In the genomic region with DNA sequence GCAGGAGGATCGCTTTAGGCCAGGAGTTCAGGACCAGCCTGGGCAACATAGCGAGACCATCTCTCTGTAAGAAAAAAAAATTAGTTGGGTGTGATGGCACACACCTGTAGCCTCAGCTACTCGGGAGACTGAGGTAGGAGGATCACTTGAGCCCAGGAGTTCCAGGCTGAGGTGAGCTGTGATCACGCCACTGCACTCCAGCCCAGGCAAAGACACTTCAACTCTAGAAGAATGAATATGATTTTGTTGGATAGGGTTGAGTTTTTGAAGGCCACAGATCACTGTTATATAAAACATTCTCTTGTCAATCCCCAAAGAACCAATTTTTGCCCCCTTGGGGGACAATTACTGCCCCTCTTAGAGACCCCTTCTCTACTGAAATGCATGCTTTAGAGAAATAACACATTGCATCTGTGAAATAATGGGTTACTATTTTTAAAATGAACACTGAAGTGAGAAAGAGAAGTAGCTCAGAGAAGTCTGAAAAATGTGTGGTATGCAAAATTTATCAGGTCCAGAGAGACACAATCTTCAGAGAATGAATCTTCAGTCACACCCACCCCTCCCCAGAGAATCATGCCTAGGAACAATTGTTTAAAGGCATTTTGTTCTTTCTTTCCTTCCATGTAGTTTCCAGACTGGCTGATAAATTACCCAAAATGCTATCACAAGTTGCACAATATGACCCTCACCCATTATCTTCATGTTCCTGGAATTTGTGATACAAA, we compare ENCODE assay signal across 11 cellular contexts. TPM values are rescaled to one million over a fixed set of nuclear protein-coding genes. Genes with fewer than 3 reads are reported as not detected.
A peak's percentile ranks its signal among the peaks of the same experiment; 100 is the strongest.
DNase-seq lines count a peak whose midpoint lies in the region; ATAC-seq lines count a peak whose summit lies in the region.
"Had no signal": no experiment of that assay in that cellular context is flagged by ENCODE, and none has a peak within 500 bp of the region (broad histone marks: within the 10 kb centered on the region; RNA-seq: fewer than 3 reads in every experiment).

No MANE protein-coding gene starts in this region.

- H3K4me1 Mint-ChIP-seq in memory B cell, result peaks cover 63% of the 10 kb centered on the region
- peaks cover 4% of the 10 kb centered on the region for H3K4me1 Mint-ChIP-seq in activated CD4-positive, alpha-beta memory T cell treated with anti-CD3 and anti-CD28 coated beads, Interleukin-2, amount 10 ng/mL, durations not matched to agents 7 days and 5 days
- H3K4me1 Mint-ChIP-seq in activated T-helper 17 cell treated with anti-CD3 and anti-CD28 coated beads, Interleukin-2, amount 50 U/mL, for 72 hours, result no peaks in the 10 kb centered on the region

- no peaks in the 10 kb centered on the region for H3K27me3 Mint-ChIP-seq in memory B cell
- no peaks in the 10 kb centered on the region for H3K27me3 Mint-ChIP-seq in activated CD4-positive, alpha-beta memory T cell treated with anti-CD3 and anti-CD28 coated beads, Interleukin-2, amount 10 ng/mL, durations not matched to agents 7 days and 5 days
- H3K27me3 Mint-ChIP-seq in activated T-helper 17 cell treated with anti-CD3 and anti-CD28 coated beads, Interleukin-2, amount 50 U/mL, for 72 hours, result no peaks in the 10 kb centered on the region
- H3K27me3 Mint-ChIP-seq: activated CD8-positive, alpha-beta memory T cell treated with anti-CD3 and anti-CD28 coated beads, Interleukin-2, amount 10 ng/mL, durations not matched to agents 7 days and 5 days; progenitor cell of endocrine pancreas had no signal

- CTCF ChIA-PET in activated CD4-positive, alpha-beta memory T cell treated with anti-CD3 and anti-CD28 coated beads, Interleukin-2, amount 10 ng/mL, durations not matched to agents 7 days and 5 days (lab: Charles Lee), result interaction anchor here (0.6 to 2.3 kb wide), 6 partner anchors 20 to 276 kb away, joined by 3 to 9 read pairs (median 3); no protein-coding TSS in a partner anchor

- peaks cover 3% of the 10 kb centered on the region for H3K36me3 Mint-ChIP-seq in memory B cell
- H3K36me3 Mint-ChIP-seq in activated CD4-positive, alpha-beta memory T cell treated with anti-CD3 and anti-CD28 coated beads, Interleukin-2, amount 10 ng/mL, durations not matched to agents 7 days and 5 days (ENCODE audit: low read depth), result no peaks in the 10 kb centered on the region
- H3K36me3 Mint-ChIP-seq in activated T-helper 17 cell treated with anti-CD3 and anti-CD28 coated beads, Interleukin-2, amount 50 U/mL, for 72 hours (ENCODE audit: low read depth), result no peaks in the 10 kb centered on the region
- H3K36me3 Mint-ChIP-seq: activated CD8-positive, alpha-beta memory T cell treated with anti-CD3 and anti-CD28 coated beads, Interleukin-2, amount 10 ng/mL, durations not matched to agents 7 days and 5 days; stimulated activated effector memory CD8-positive, alpha-beta T cell treated with anti-CD3 and anti-CD28 coated beads, Interleukin-12 subunit alpha, Interleukin-12 subunit beta, amount 100 ng/mL, for 72 hours had no signal

- DNase-seq in memory B cell (ENCODE audit: low spot score in 2 of 2) (peak in 1 of 2 donors; percentile 37), middle frontal gyrus (ENCODE audit: extremely low spot score, low spot score) (no peak), DMS79 treated with DMSO at 0.1 percent for 48 hours (lab: John Stamatoyannopoulos, UW) (no peak)
- DNase-seq in activated CD4-positive, alpha-beta memory T cell treated with anti-CD3 and anti-CD28 coated beads, Interleukin-2, amount 10 ng/mL, durations not matched to agents 7 days and 5 days, result no peak
- DNase-seq: activated CD8-positive, alpha-beta memory T cell treated with anti-CD3 and anti-CD28 coated beads, Interleukin-2, amount 10 ng/mL, durations not matched to agents 7 days and 5 days had no signal

- peaks cover 4% of the 10 kb centered on the region for H3K9me3 Mint-ChIP-seq in memory B cell
- H3K9me3 Mint-ChIP-seq in activated CD4-positive, alpha-beta memory T cell treated with anti-CD3 and anti-CD28 coated beads, Interleukin-2, amount 10 ng/mL, durations not matched to agents 7 days and 5 days, result no peaks in the 10 kb centered on the region
- no peaks in the 10 kb centered on the region for H3K9me3 Mint-ChIP-seq in activated T-helper 17 cell treated with anti-CD3 and anti-CD28 coated beads, Interleukin-2, amount 50 U/mL, for 72 hours
- H3K9me3 Mint-ChIP-seq: stimulated activated effector memory CD8-positive, alpha-beta T cell treated with anti-CD3 and anti-CD28 coated beads, Interleukin-12 subunit alpha, Interleukin-12 subunit beta, amount 100 ng/mL, for 72 hours had no signal

- H3K27ac Mint-ChIP-seq in memory B cell, result peak overlapping the region; percentile 83
- H3K27ac Mint-ChIP-seq in activated CD4-positive, alpha-beta memory T cell treated with anti-CD3 and anti-CD28 coated beads, Interleukin-2, amount 10 ng/mL, durations not matched to agents 7 days and 5 days, result no peak overlapping the region
- no peak overlapping the region for H3K27ac Mint-ChIP-seq in activated T-helper 17 cell treated with anti-CD3 and anti-CD28 coated beads, Interleukin-2, amount 50 U/mL, for 72 hours
- H3K27ac Mint-ChIP-seq: activated CD8-positive, alpha-beta memory T cell treated with anti-CD3 and anti-CD28 coated beads, Interleukin-2, amount 10 ng/mL, durations not matched to agents 7 days and 5 days; progenitor cell of endocrine pancreas had no signal

- peak; percentile 88 for ATAC-seq in GM18517 (IDR thresholded peaks at IDR 0.05; ENCODE audit: unreplicated experiment)
- ATAC-seq in GM21619 (IDR thresholded peaks at IDR 0.05; ENCODE audit: unreplicated experiment), result peak; percentile 86
- ATAC-seq in HG03378 (IDR thresholded peaks at IDR 0.05; ENCODE audit: unreplicated experiment), result peak; percentile 89
- peak; percentile 96 for ATAC-seq in memory B cell (ENCODE audit: low read depth)
- ATAC-seq in activated T-helper 17 cell treated with anti-CD3 and anti-CD28 coated beads, Interleukin-2, amount 50 U/mL, for 72 hours (replicated peaks), result no peak
- ATAC-seq: activated CD8-positive, alpha-beta memory T cell treated with anti-CD3 and anti-CD28 coated beads, Interleukin-2, amount 10 ng/mL, durations not matched to agents 7 days and 5 days; stimulated activated effector memory CD8-positive, alpha-beta T cell treated with anti-CD3 and anti-CD28 coated beads, Interleukin-12 subunit alpha, Interleukin-12 subunit beta, amount 100 ng/mL, for 72 hours had no signal

- POLR2A ChIA-PET in activated CD4-positive, alpha-beta memory T cell treated with anti-CD3 and anti-CD28 coated beads, Interleukin-2, amount 10 ng/mL, durations not matched to agents 7 days and 5 days (lab: Charles Lee), result no interaction called here

- peak overlapping the region; percentile 39 for H3K4me3 Mint-ChIP-seq in memory B cell
- no peak overlapping the region for H3K4me3 Mint-ChIP-seq in activated CD4-positive, alpha-beta memory T cell treated with anti-CD3 and anti-CD28 coated beads, Interleukin-2, amount 10 ng/mL, durations not matched to agents 7 days and 5 days
- no peak overlapping the region for H3K4me3 Mint-ChIP-seq in activated T-helper 17 cell treated with anti-CD3 and anti-CD28 coated beads, Interleukin-2, amount 50 U/mL, for 72 hours
- H3K4me3 Mint-ChIP-seq: activated CD8-positive, alpha-beta memory T cell treated with anti-CD3 and anti-CD28 coated beads, Interleukin-2, amount 10 ng/mL, durations not matched to agents 7 days and 5 days; stimulated activated effector memory CD8-positive, alpha-beta T cell treated with anti-CD3 and anti-CD28 coated beads, Interleukin-12 subunit alpha, Interleukin-12 subunit beta, amount 100 ng/mL, for 72 hours had no signal

RNA-seq across cellular contexts. Expression of gene METTL6, which starts 42.7 kb away (rescaled TPM):
- 10 to 100 TPM; 16.1 TPM for total RNA-seq in activated CD4-positive, alpha-beta memory T cell treated with anti-CD3 and anti-CD28 coated beads, Interleukin-2, amount 10 ng/mL, durations not matched to agents 7 days and 5 days
- total RNA-seq in activated T-helper 17 cell treated with anti-CD3 and anti-CD28 coated beads, Interleukin-2, amount 50 U/mL, for 72 hours, result 10 to 100 TPM; 16.5 to 19.7 TPM

RNA-seq across cellular contexts. Expression of gene EAF1, which starts 42.7 kb away (rescaled TPM):
- total RNA-seq in activated CD4-positive, alpha-beta memory T cell treated with anti-CD3 and anti-CD28 coated beads, Interleukin-2, amount 10 ng/mL, durations not matched to agents 7 days and 5 days, result 10 to 100 TPM; 31.0 to 33.0 TPM
- total RNA-seq in activated T-helper 17 cell treated with anti-CD3 and anti-CD28 coated beads, Interleukin-2, amount 50 U/mL, for 72 hours, result 10 to 100 TPM; 31.5 to 37.0 TPM

RNA-seq across cellular contexts. Expression of gene SH3BP5, which starts 52.3 kb away (rescaled TPM):
- total RNA-seq in activated CD4-positive, alpha-beta memory T cell treated with anti-CD3 and anti-CD28 coated beads, Interleukin-2, amount 10 ng/mL, durations not matched to agents 7 days and 5 days, result 10 to 100 TPM; 39.0 to 40.9 TPM
- total RNA-seq in activated T-helper 17 cell treated with anti-CD3 and anti-CD28 coated beads, Interleukin-2, amount 50 U/mL, for 72 hours, result 10 to 100 TPM; 20.2 to 24.6 TPM
